8 cellular contexts compared by ENCODE assay signal in genomic region chr10:68599754-68600040, GRCh38. TPM values are rescaled to one million over a fixed set of nuclear protein-coding genes. Genes with fewer than 3 reads are reported as not detected.
DNase-seq lines count a peak whose midpoint lies in the region; ATAC-seq, FAIRE-seq and TF ChIP-seq lines count a peak whose summit lies in the region.

No MANE protein-coding gene starts in this region.

- peak overlapping the region; percentile 19 to 95 (median 92) for H3K4me3 Mint-ChIP-seq in CD4-positive, CD25-positive, alpha-beta regulatory T cell

- no peak for ATAC-seq in CD4-positive, CD25-positive, alpha-beta regulatory T cell (ENCODE audit: low read depth in 2 of 2)
- ATAC-seq in pancreas (peak in 2 of 4 donors; percentile 5 to 16), HG02970 (IDR thresholded peaks at IDR 0.05; ENCODE audit: low FRiP score, unreplicated experiment) (no peak)

- H3K27me3 Mint-ChIP-seq in CD4-positive, CD25-positive, alpha-beta regulatory T cell = no peaks in the 10 kb centered on the region

- H3K9me3 Mint-ChIP-seq in CD4-positive, CD25-positive, alpha-beta regulatory T cell = no peaks in the 10 kb centered on the region

- H3K36me3 Mint-ChIP-seq in CD4-positive, CD25-positive, alpha-beta regulatory T cell = peaks cover 14% of the 10 kb centered on the region

- no peaks in the 10 kb centered on the region for H3K27me3 ChIP-seq in CD4-positive, CD25-positive, alpha-beta regulatory T cell (ENCODE audit: control insufficient read depth, insufficient read depth, low read length)
- H3K27me3 ChIP-seq in SJSA1 (replicated peaks) (no peaks in the 10 kb centered on the region), esophagus muscularis mucosa (no peaks in the 10 kb centered on the region), pancreas (no peaks in the 10 kb centered on the region)

- intact Hi-C loops in esophagus muscularis mucosa (cut with DNase I) (loop anchor here (5.0 kb wide), 1 partner anchor 37 kb away; the partner anchor contains the start of gene TET1), pancreas (cut with DNase I) (no loop called here)

- no peak for FAIRE-seq in pancreas (lab: Jason Lieb, UNC)

- TF ChIP-seq CTCF in esophagus muscularis mucosa (IDR thresholded peaks at IDR 0.05) (no peak), pancreas (IDR thresholded peaks at IDR 0.05) (no peak)

- peaks cover 28% of the 10 kb centered on the region for H3K4me1 ChIP-seq in CD4-positive, CD25-positive, alpha-beta regulatory T cell (ENCODE audit: control insufficient read depth, insufficient read depth, low read length, poor library complexity, severe bottlenecking)
- peaks cover 52% of the 10 kb centered on the region for H3K4me1 ChIP-seq in SJSA1 (replicated peaks)
- H3K4me1 ChIP-seq in esophagus muscularis mucosa = peaks cover 35 to 49% (median 45%) of the 10 kb centered on the region in 4 donors
- peaks cover 0 to 14% (median 11%) of the 10 kb centered on the region in 3 donors for H3K4me1 ChIP-seq in pancreas

- no peaks in the 10 kb centered on the region for H3K36me3 ChIP-seq in CD4-positive, CD25-positive, alpha-beta regulatory T cell (ENCODE audit: control insufficient read depth, insufficient read depth, low read length)
- no peaks in the 10 kb centered on the region for H3K36me3 ChIP-seq in SJSA1
- no peaks in the 10 kb centered on the region for H3K36me3 ChIP-seq in esophagus muscularis mucosa
- H3K36me3 ChIP-seq in pancreas = no peaks in the 10 kb centered on the region

- 14% methylated on average over 3 of the region's 3 CpGs for WGBS in esophagus muscularis mucosa
- 5 to 8% methylated on average over 3 of the region's 3 CpGs for WGBS in pancreas, 2 donors

- H3K27ac Mint-ChIP-seq in CD4-positive, CD25-positive, alpha-beta regulatory T cell = peak overlapping the region in 2 of 3 donors; percentile 81 to 87

- no peak for TF ChIP-seq EP300 in esophagus muscularis mucosa (IDR thresholded peaks at IDR 0.05)

- H3K9me3 ChIP-seq in CD4-positive, CD25-positive, alpha-beta regulatory T cell (ENCODE audit: control insufficient read depth in 2 of 2, low read length in 2 of 2) = no peaks in the 10 kb centered on the region
- H3K9me3 ChIP-seq in SJSA1 (replicated peaks) (no peaks in the 10 kb centered on the region), esophagus muscularis mucosa (no peaks in the 10 kb centered on the region), pancreas (no peaks in the 10 kb centered on the region)

- peaks cover 28 to 49% (median 39%) of the 10 kb centered on the region in 4 donors for H3K4me1 Mint-ChIP-seq in CD4-positive, CD25-positive, alpha-beta regulatory T cell

- H3K27ac ChIP-seq in CD4-positive, CD25-positive, alpha-beta regulatory T cell (ENCODE audit: insufficient read depth, low read length, poor library complexity, severe bottlenecking) = no peak overlapping the region
- H3K27ac ChIP-seq in SJSA1 = 0 out of 2 replicates have a peak overlapping the region, but pooled peaks have one; percentile 8
- peak overlapping the region; percentile 78 to 83 (median 80) for H3K27ac ChIP-seq in esophagus muscularis mucosa (replicated peaks in 1 of 4)
- H3K27ac ChIP-seq in pancreas = peak overlapping the region in 2 of 4 donors; percentile 53 to 60

- no peak for TF ChIP-seq POLR2A in esophagus muscularis mucosa (IDR thresholded peaks at IDR 0.05; ENCODE audit: low read depth)

- peak overlapping the region; percentile 98 for H3K4me3 ChIP-seq in CD4-positive, CD25-positive, alpha-beta regulatory T cell (ENCODE audit: low read depth, low read length)
- H3K4me3 ChIP-seq in SJSA1 = peak overlapping the region; percentile 35
- peak overlapping the region; percentile 52 to 64 (median 58) for H3K4me3 ChIP-seq in esophagus muscularis mucosa
- peak overlapping the region; percentile 25 to 56 (median 36) for H3K4me3 ChIP-seq in pancreas

- no peak for DNase-seq in CD4-positive, CD25-positive, alpha-beta regulatory T cell
- DNase-seq in SJSA1 (ENCODE audit: low read depth in 1 of 2, low spot score in 2 of 2) = no peak
- DNase-seq in esophagus muscularis mucosa (ENCODE audit: extremely low spot score) = no peak
- DNase-seq in pancreas = no peak
- no peak for DNase-seq in NCI-H748 (lab: John Stamatoyannopoulos, UW; ENCODE audit: unreplicated experiment)
- no peak for DNase-seq in AML-193 (lab: John Stamatoyannopoulos, UW)
- DNase-seq in NCI-H446 (lab: John Stamatoyannopoulos, UW) = no peak

RNA-seq across cellular contexts. Expression of gene TET1, which starts 39.6 kb away (rescaled TPM):
- total RNA-seq in CD4-positive, CD25-positive, alpha-beta regulatory T cell = 4.3 TPM
- polyA plus RNA-seq in CD4-positive, CD25-positive, alpha-beta regulatory T cell = 1 to 10 TPM in 3 of 4 donors, under 1 TPM in 1; 0.95 to 1.9 (median 1.5) TPM
- 1.9 and 4.4 TPM in 2 replicates for total RNA-seq in SJSA1 (2014; rRNA removed; shearing (Covaris generic))
- 1 to 10 TPM; 6.9 to 9.6 (median 8.8) TPM for total RNA-seq in esophagus muscularis mucosa
- total RNA-seq in pancreas = 1 to 10 TPM in 3 of 6 donors, under 1 TPM in 3; 0.57 to 1.6 (median 0.91) TPM
- under 1 TPM; 0.11 to 0.12 TPM for polyA plus RNA-seq in pancreas

Comparison
In these comparisons a context has a peak if more than half of its experiments do, and no peak if none do; other contexts are left out.
1. H3K4me3 ChIP-seq: peak in every context shown above with its lines; median percentile 98 in CD4-positive, CD25-positive, alpha-beta regulatory T cell; 58 in esophagus muscularis mucosa; 36 in pancreas; 35 in SJSA1.